In the genomic region with DNA sequence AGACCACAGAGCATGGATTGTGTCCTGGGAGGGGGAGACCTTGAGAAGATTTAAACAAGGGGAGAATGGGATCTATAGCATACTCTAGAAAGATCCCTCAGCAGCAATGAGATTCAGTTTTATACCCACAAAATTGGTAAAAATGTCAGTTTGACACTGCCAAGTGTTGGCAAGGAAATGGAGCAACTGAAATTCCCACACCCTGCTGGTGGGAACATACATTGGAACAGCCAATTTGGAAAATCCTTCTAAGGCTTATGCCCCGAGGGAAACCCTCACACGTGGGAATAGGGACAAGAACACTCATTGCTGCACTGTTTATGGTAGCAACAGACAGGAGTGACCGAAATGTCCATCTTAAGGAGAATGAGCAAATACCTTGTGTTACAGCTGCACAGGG, we compare ENCODE assay signal across 9 cellular contexts. TPM values are rescaled to one million over a fixed set of nuclear protein-coding genes. Genes with fewer than 3 reads are reported as not detected.
"Had no signal": no experiment of that assay in that cellular context is flagged by ENCODE, and none has a peak within 500 bp of the region (broad histone marks: within the 10 kb centered on the region; RNA-seq: fewer than 3 reads in every experiment).

No MANE protein-coding gene starts in this region.

- H3K9ac ChIP-seq: KMS-11 had no signal

- DNase-seq: IMR-90, KBM-7, KG1 had no signal

- FAIRE-seq: HTR-8/SVneo had no signal

- H3K27ac Mint-ChIP-seq: IgD-negative memory B cell had no signal

- H3K4me3 Mint-ChIP-seq: IgD-negative memory B cell had no signal

- H3K27ac ChIP-seq: HL-60, KMS-11 had no signal

- H3K4me2 ChIP-seq: KMS-11 had no signal

RNA-seq across cellular contexts. Expression of a gene that starts 5.0 kb away (rescaled TPM):
- total RNA-seq: HT-29, HT1080, IMR-90 had no signal
- polyA plus RNA-seq: IgD-negative memory B cell, IMR-90 had no signal
